Comparison of ENCODE assay signal across 9 cellular contexts in genomic region chr15:78167227-78167888, GRCh38. TPM values are rescaled to one million over a fixed set of nuclear protein-coding genes. Genes with fewer than 3 reads are reported as not detected.
DNase-seq lines count a peak whose midpoint lies in the region; ATAC-seq and TF ChIP-seq lines count a peak whose summit lies in the region.
"Had no signal": no experiment of that assay in that cellular context is flagged by ENCODE, and none has a peak within 500 bp of the region (broad histone marks: within the 10 kb centered on the region; RNA-seq: fewer than 3 reads in every experiment).

No MANE protein-coding gene starts in this region.

- peak overlapping the region; percentile 63 to 64 for H3K4me3 Mint-ChIP-seq in activated T-cell treated with anti-CD3 and anti-CD28 coated beads, Interleukin-2, amount 50 U/mL, for 72 hours
- peak overlapping the region; percentile 0 to 65 (median 31) for H3K4me3 Mint-ChIP-seq in IgD-negative memory B cell
- peak overlapping the region in 1 of 2 donors; percentile 8 for H3K4me3 Mint-ChIP-seq in stimulated activated naive CD8-positive, alpha-beta T cell treated with anti-CD3 and anti-CD28 coated beads, Interleukin-15, amount 100 ng/mL, for 72 hours

- intact Hi-C loops in upper lobe of right lung (cut with DNase I): no loop called here

- no peak overlapping the region for H3K4me3 ChIP-seq in upper lobe of right lung
- H3K4me3 ChIP-seq: heart right ventricle had no signal

- H3K27me3 ChIP-seq in upper lobe of right lung: no peaks in the 10 kb centered on the region
- H3K27me3 ChIP-seq: heart right ventricle had no signal

- no peak overlapping the region for H3K27ac ChIP-seq in upper lobe of right lung
- H3K27ac ChIP-seq: heart right ventricle had no signal

- ATAC-seq in activated T-cell treated with anti-CD3 and anti-CD28 coated beads, Interleukin-2, amount 50 U/mL, for 72 hours (replicated peaks in 1 of 2): peak; percentile 100
- ATAC-seq in HG02588 (IDR thresholded peaks at IDR 0.05; ENCODE audit: unreplicated experiment) (peak; percentile 76), upper lobe of right lung (no peak)
- ATAC-seq in stimulated activated naive CD8-positive, alpha-beta T cell treated with anti-CD3 and anti-CD28 coated beads, Interleukin-15, amount 100 ng/mL, for 72 hours: peak; percentile 100
- ATAC-seq: heart right ventricle had no signal

- H3K4me1 ChIP-seq in upper lobe of right lung: no peaks in the 10 kb centered on the region

- no peaks in the 10 kb centered on the region for H3K27me3 Mint-ChIP-seq in activated T-cell treated with anti-CD3 and anti-CD28 coated beads, Interleukin-2, amount 50 U/mL, for 72 hours (ENCODE audit: low read depth)
- no peaks in the 10 kb centered on the region for H3K27me3 Mint-ChIP-seq in IgD-negative memory B cell
- H3K27me3 Mint-ChIP-seq in stimulated activated naive CD8-positive, alpha-beta T cell treated with anti-CD3 and anti-CD28 coated beads, Interleukin-15, amount 100 ng/mL, for 72 hours: no peaks in the 10 kb centered on the region

- peak overlapping the region; percentile 96 for H3K27ac Mint-ChIP-seq in activated T-cell treated with anti-CD3 and anti-CD28 coated beads, Interleukin-2, amount 50 U/mL, for 72 hours
- peak overlapping the region; percentile 7 to 91 (median 31) for H3K27ac Mint-ChIP-seq in IgD-negative memory B cell
- peak overlapping the region; percentile 90 to 92 for H3K27ac Mint-ChIP-seq in stimulated activated naive CD8-positive, alpha-beta T cell treated with anti-CD3 and anti-CD28 coated beads, Interleukin-15, amount 100 ng/mL, for 72 hours

- no peaks in the 10 kb centered on the region for H3K9me3 ChIP-seq in upper lobe of right lung
- H3K9me3 ChIP-seq: heart right ventricle had no signal

- DNase-seq in activated T-cell treated with anti-CD3 and anti-CD28 coated beads, Interleukin-2, amount 50 U/mL, for 72 hours: peak; percentile 44 to 62
- DNase-seq in activated T-cell treated with anti-CD3 and anti-CD28 coated beads, Interleukin-2, amount 50 U/mL, for 1 hour: no peak
- peak in 1 of 2 donors; percentile 53 for DNase-seq in stimulated activated naive CD8-positive, alpha-beta T cell treated with anti-CD3 and anti-CD28 coated beads, Interleukin-15, amount 100 ng/mL, for 72 hours
- DNase-seq in NCI-H1417 treated with DMSO at 0.1 percent for 48 hours (lab: John Stamatoyannopoulos, UW): no peak
- DNase-seq in NCI-H446 (lab: John Stamatoyannopoulos, UW): no peak
- no peak for DNase-seq in upper lobe of right lung
- DNase-seq: heart right ventricle had no signal

- H3K36me3 Mint-ChIP-seq in activated T-cell treated with anti-CD3 and anti-CD28 coated beads, Interleukin-2, amount 50 U/mL, for 72 hours (ENCODE audit: insufficient read depth in 2 of 2): peaks cover 6 to 45% of the 10 kb centered on the region in 2 donors
- peaks cover 11% of the 10 kb centered on the region for H3K36me3 Mint-ChIP-seq in IgD-negative memory B cell

- no peaks in the 10 kb centered on the region for H3K9me3 Mint-ChIP-seq in activated T-cell treated with anti-CD3 and anti-CD28 coated beads, Interleukin-2, amount 50 U/mL, for 72 hours
- H3K9me3 Mint-ChIP-seq in IgD-negative memory B cell: no peaks in the 10 kb centered on the region
- no peaks in the 10 kb centered on the region for H3K9me3 Mint-ChIP-seq in stimulated activated naive CD8-positive, alpha-beta T cell treated with anti-CD3 and anti-CD28 coated beads, Interleukin-15, amount 100 ng/mL, for 72 hours

- H3K4me1 Mint-ChIP-seq in activated T-cell treated with anti-CD3 and anti-CD28 coated beads, Interleukin-2, amount 50 U/mL, for 72 hours (ENCODE audit: low read depth): peaks cover 16% of the 10 kb centered on the region
- peaks cover 24 to 46% (median 29%) of the 10 kb centered on the region in 3 donors for H3K4me1 Mint-ChIP-seq in IgD-negative memory B cell
- H3K4me1 Mint-ChIP-seq in stimulated activated naive CD8-positive, alpha-beta T cell treated with anti-CD3 and anti-CD28 coated beads, Interleukin-15, amount 100 ng/mL, for 72 hours: peaks cover 16% of the 10 kb centered on the region

- H3K36me3 ChIP-seq in upper lobe of right lung: peaks cover 100% of the 10 kb centered on the region

- no peak for TF ChIP-seq CTCF in upper lobe of right lung (IDR thresholded peaks at IDR 0.05)

RNA-seq across cellular contexts. Expression of gene IDH3A, which starts 18.2 kb away (rescaled TPM):
- 10 to 100 TPM; 83.6 to 92.7 TPM for total RNA-seq in activated T-cell treated with anti-CD3 and anti-CD28 coated beads, Interleukin-2, amount 50 U/mL, for 72 hours
- 62.1 TPM for polyA plus RNA-seq in IgD-negative memory B cell
- total RNA-seq in upper lobe of right lung: 71.6 TPM

RNA-seq across cellular contexts. Expression of gene CIB2, which starts 36.1 kb away (rescaled TPM):
- total RNA-seq in activated T-cell treated with anti-CD3 and anti-CD28 coated beads, Interleukin-2, amount 50 U/mL, for 72 hours: 1 to 10 TPM; 3.2 to 3.8 TPM
- 5.7 TPM for polyA plus RNA-seq in IgD-negative memory B cell
- 1.9 TPM for total RNA-seq in upper lobe of right lung

Comparison
In these comparisons a context has a peak if more than half of its experiments do, and no peak if none do; other contexts are left out.
1. DNase-seq: peak in activated T-cell treated with anti-CD3 and anti-CD28 coated beads, Interleukin-2, amount 50 U/mL, for 72 hours (2 of 2); none in activated T-cell treated with anti-CD3 and anti-CD28 coated beads, Interleukin-2, amount 50 U/mL, for 1 hour (single experiment), NCI-H1417 treated with DMSO at 0.1 percent for 48 hours (single experiment), NCI-H446 (0 of 2) and upper lobe of right lung (single experiment).
2. H3K27ac Mint-ChIP-seq: peak in every context shown above with its lines; median percentile 96 in activated T-cell treated with anti-CD3 and anti-CD28 coated beads, Interleukin-2, amount 50 U/mL, for 72 hours; 91 in stimulated activated naive CD8-positive, alpha-beta T cell treated with anti-CD3 and anti-CD28 coated beads, Interleukin-15, amount 100 ng/mL, for 72 hours; 31 in IgD-negative memory B cell.